Comparison of ENCODE assay signal across 31 cellular contexts in the genomic region with DNA sequence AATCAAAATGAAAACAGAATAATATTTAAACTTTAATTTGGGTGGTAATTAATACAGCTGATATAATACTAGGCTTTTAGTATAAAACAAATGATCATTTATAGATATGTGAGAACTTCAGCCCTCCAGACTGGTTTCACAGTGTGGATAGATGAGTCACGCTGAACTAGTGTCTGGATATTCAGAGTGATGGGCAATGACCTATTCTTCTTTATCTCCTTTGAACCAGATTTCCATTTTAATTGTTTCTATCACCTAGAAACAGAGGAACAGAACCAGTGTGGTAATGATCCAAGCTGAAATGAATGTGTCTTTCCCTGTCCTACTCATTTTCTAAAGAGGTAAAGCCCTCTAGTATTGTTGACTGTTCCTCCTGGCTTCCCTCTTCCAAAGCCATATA.
"Had no signal": no experiment of that assay in that cellular context is flagged by ENCODE, and none has a peak within 500 bp of the region (broad histone marks: within the 10 kb centered on the region; RNA-seq: fewer than 3 reads in every experiment).

No MANE protein-coding gene starts in this region.

- H3K36me3 Mint-ChIP-seq: activated naive CD8-positive, alpha-beta T cell; brain had no signal

- H3K27me3 ChIP-seq: breast epithelium, cardiac muscle cell, colonic mucosa, esophagus squamous epithelium had no signal

- DNase-seq: activated CD4-positive, alpha-beta T cell treated with anti-CD3 and anti-CD28 coated beads for 1 hour; activated CD4-positive, alpha-beta T cell treated with anti-CD3 and anti-CD28 coated beads for 4 hours; activated CD4-positive, alpha-beta T cell treated with anti-CD3 and anti-CD28 coated beads, Interleukin-2, amount 50 U/mL, for 1 hour; activated CD4-positive, alpha-beta T cell treated with anti-CD3 and anti-CD28 coated beads, Interleukin-2, amount 50 U/mL, for 48 hours; activated CD8-positive, alpha-beta memory T cell treated with anti-CD3 and anti-CD28 coated beads for 24 hours; activated CD8-positive, alpha-beta T cell treated with anti-CD3 and anti-CD28 coated beads for 36 hours; activated effector memory CD4-positive, alpha-beta T cell treated with Interleukin-2 at 50 U/mL for 16 hours; activated gamma-delta T cell treated with Interleukin-2 at 50 U/mL for 16 hours; activated naive CD4-positive, alpha-beta T cell treated with anti-CD3 and anti-CD28 coated beads, Interleukin-2, amount 50 U/mL, for 16 hours; activated naive CD4-positive, alpha-beta T cell treated with Interleukin-2 at 50 U/mL for 16 hours; activated T-cell treated with anti-CD3 and anti-CD28 coated beads, Interleukin-2, amount 50 U/mL, for 4 hours; amniotic stem cell; anterior cingulate cortex; central memory CD4-positive, alpha-beta T cell; cerebellar nuclear complex; colonic mucosa; effector CD8-positive, alpha-beta T cell; esophagus squamous epithelium; glutamatergic neuron; T-helper 2 cell had no signal

- H3K36me3 ChIP-seq: breast epithelium, cardiac muscle cell, colonic mucosa, esophagus squamous epithelium had no signal

- H3K4me1 Mint-ChIP-seq: activated T-helper 17 cell treated with anti-CD3 and anti-CD28 coated beads, Interleukin-2, amount 50 U/mL, for 72 hours; brain had no signal

- FAIRE-seq: endometrium, endothelial cell of umbilical vein, frontal cortex had no signal

- H3K27me3 Mint-ChIP-seq: activated CD8-positive, alpha-beta T cell treated with anti-CD3 and anti-CD28 coated beads for 36 hours; activated naive CD8-positive, alpha-beta T cell had no signal

- H3K4me3 Mint-ChIP-seq: activated CD8-positive, alpha-beta T cell treated with anti-CD3 and anti-CD28 coated beads for 36 hours; activated naive CD8-positive, alpha-beta T cell; activated T-cell treated with anti-CD3 and anti-CD28 coated beads, Interleukin-2, amount 50 U/mL, for 4 hours; activated T-helper 17 cell treated with anti-CD3 and anti-CD28 coated beads, Interleukin-2, amount 50 U/mL, for 72 hours; brain; WTC11 had no signal

- H3K4me3 ChIP-seq: breast epithelium, cardiac muscle cell, colonic mucosa, esophagus squamous epithelium had no signal

- H3K9me3 Mint-ChIP-seq: activated CD8-positive, alpha-beta T cell treated with anti-CD3 and anti-CD28 coated beads for 36 hours; activated T-cell treated with anti-CD3 and anti-CD28 coated beads, Interleukin-2, amount 50 U/mL, for 4 hours; activated T-helper 17 cell treated with anti-CD3 and anti-CD28 coated beads, Interleukin-2, amount 50 U/mL, for 72 hours; WTC11 had no signal

- H3K9me3 ChIP-seq: breast epithelium, colonic mucosa, esophagus squamous epithelium had no signal

- H3K27ac Mint-ChIP-seq: activated CD8-positive, alpha-beta T cell treated with anti-CD3 and anti-CD28 coated beads for 36 hours; activated naive CD8-positive, alpha-beta T cell; activated T-helper 17 cell treated with anti-CD3 and anti-CD28 coated beads, Interleukin-2, amount 50 U/mL, for 72 hours; brain; WTC11 had no signal

- H3K4me1 ChIP-seq: breast epithelium, colonic mucosa, esophagus squamous epithelium had no signal

- ATAC-seq: activated CD8-positive, alpha-beta T cell treated with anti-CD3 and anti-CD28 coated beads for 36 hours; activated T-cell treated with anti-CD3 and anti-CD28 coated beads, Interleukin-2, amount 50 U/mL, for 4 hours; activated T-helper 17 cell treated with anti-CD3 and anti-CD28 coated beads, Interleukin-2, amount 50 U/mL, for 72 hours; WTC11 had no signal

- H3K27ac ChIP-seq: breast epithelium, cardiac muscle cell, colonic mucosa, epithelial cell of prostate, esophagus squamous epithelium, VCaP had no signal
